ENCODE assay signal across 1 cellular context in genomic region chr10:14126697-14127440, GRCh38.
TF ChIP-seq lines count a peak whose summit lies in the region.

No MANE protein-coding gene starts in this region.

TF ChIP-seq in HepG2, 621 proteins besides CTCF, POLR2A, EP300 and RAD21 (continued from another document):
- TF ChIP-seq, protein P1, sequence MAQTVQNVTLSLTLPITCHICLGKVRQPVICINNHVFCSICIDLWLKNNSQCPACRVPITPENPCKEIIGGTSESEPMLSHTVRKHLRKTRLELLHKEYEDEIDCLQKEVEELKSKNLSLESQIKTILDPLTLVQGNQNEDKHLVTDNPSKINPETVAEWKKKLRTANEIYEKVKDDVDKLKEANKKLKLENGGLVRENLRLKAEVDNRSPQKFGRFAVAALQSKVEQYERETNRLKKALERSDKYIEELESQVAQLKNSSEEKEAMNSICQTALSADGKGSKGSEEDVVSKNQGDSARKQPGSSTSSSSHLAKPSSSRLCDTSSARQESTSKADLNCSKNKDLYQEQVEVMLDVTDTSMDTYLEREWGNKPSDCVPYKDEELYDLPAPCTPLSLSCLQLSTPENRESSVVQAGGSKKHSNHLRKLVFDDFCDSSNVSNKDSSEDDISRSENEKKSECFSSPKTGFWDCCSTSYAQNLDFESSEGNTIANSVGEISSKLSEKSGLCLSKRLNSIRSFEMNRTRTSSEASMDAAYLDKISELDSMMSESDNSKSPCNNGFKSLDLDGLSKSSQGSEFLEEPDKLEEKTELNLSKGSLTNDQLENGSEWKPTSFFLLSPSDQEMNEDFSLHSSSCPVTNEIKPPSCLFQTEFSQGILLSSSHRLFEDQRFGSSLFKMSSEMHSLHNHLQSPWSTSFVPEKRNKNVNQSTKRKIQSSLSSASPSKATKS (CRISPR knock-in tag; IDR thresholded peaks at IDR 0.05): no peak
- TF ChIP-seq TEAD3 (CRISPR knock-in tag; optimal IDR thresholded peaks at IDR 0.05; ENCODE audit: borderline replicate concordance) (no peak), ZNF362 (CRISPR knock-in tag; IDR thresholded peaks at IDR 0.05; ENCODE audit: borderline replicate concordance) (no peak), ZNF101 (CRISPR knock-in tag; IDR thresholded peaks at IDR 0.05; ENCODE audit: borderline replicate concordance, low read depth) (no peak), CEBPG (CRISPR knock-in tag; IDR thresholded peaks at IDR 0.05) (no peak), MYNN (CRISPR knock-in tag; IDR thresholded peaks at IDR 0.05; ENCODE audit: low read depth) (no peak), JUNB (CRISPR knock-in tag; IDR thresholded peaks at IDR 0.05; ENCODE audit: borderline replicate concordance) (no peak), ZNF788 (CRISPR knock-in tag; IDR thresholded peaks at IDR 0.05; ENCODE audit: borderline replicate concordance) (no peak), DDIT3 (CRISPR knock-in tag; IDR thresholded peaks at IDR 0.05) (no peak), NPAS2 (CRISPR knock-in tag; IDR thresholded peaks at IDR 0.05; ENCODE audit: borderline replicate concordance) (no peak), NR2F2 (IDR thresholded peaks at IDR 0.05; ENCODE audit: borderline replicate concordance, low read depth) (no peak), NFYB (CRISPR knock-in tag; IDR thresholded peaks at IDR 0.05) (no peak)
- TF ChIP-seq, protein P2, sequence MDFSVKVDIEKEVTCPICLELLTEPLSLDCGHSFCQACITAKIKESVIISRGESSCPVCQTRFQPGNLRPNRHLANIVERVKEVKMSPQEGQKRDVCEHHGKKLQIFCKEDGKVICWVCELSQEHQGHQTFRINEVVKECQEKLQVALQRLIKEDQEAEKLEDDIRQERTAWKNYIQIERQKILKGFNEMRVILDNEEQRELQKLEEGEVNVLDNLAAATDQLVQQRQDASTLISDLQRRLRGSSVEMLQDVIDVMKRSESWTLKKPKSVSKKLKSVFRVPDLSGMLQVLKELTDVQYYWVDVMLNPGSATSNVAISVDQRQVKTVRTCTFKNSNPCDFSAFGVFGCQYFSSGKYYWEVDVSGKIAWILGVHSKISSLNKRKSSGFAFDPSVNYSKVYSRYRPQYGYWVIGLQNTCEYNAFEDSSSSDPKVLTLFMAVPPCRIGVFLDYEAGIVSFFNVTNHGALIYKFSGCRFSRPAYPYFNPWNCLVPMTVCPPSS (IDR thresholded peaks at IDR 0.05): no peak
- TF ChIP-seq, protein P3, sequence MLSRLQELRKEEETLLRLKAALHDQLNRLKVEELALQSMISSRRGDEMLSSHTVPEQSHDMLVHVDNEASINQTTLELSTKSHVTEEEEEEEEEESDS (CRISPR knock-in tag; IDR thresholded peaks at IDR 0.05; ENCODE audit: borderline replicate concordance): no peak
